1 cellular context compared by ENCODE assay signal in the genomic region with DNA sequence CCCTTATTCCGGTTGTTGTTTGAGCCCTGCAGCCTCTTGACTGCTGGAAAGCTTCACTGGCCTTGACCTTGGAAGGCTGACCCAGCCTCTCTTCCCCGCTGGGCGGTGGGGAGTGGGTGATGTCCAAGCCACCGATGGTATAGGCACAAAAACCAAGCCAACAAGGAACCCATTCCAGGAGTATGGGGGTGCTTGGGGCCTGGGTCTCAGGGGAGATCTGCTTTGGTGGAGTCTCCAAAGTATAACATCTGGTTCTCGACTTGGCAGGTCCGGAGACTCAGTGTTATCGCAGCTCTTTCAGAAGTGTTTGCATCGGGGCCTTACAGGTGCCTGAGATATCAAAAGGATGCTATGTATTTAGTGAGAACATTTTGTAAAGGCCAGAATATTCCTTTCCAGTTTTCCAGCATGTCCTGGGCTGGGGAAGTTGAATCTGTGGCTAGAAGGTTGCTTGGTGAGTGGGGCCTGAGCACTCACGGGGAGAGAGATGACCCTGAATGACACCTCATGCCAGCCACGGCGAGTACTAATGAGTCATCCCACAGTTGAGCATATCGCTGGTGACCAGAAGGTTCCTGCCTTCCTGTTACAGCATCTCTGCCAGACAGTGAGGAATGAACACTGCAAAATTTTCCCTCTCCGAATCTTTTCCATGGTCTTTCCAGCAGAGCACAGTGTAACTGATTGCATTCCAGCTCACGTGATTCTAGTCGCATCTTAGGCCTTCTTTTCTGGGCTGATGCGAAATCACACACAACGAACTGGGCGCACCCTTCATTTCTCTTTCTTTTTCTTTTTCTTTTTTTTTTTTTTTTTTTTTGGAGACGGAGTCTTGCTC.
TF ChIP-seq lines count a peak whose summit lies in the region.

No MANE protein-coding gene starts in this region.

TF ChIP-seq in H1, 55 proteins besides CTCF, POLR2A, EP300 and RAD21 (continued from another document):
- TF ChIP-seq FOSL1 (IDR thresholded peaks at IDR 0.05; ENCODE audit: insufficient read depth, low read depth, low read length), result no peak
- TF ChIP-seq MAFK (IDR thresholded peaks at IDR 0.05; ENCODE audit: low read depth, low read length), result no peak
- TF ChIP-seq SAP30 (IDR thresholded peaks at IDR 0.05; ENCODE audit: insufficient read depth, insufficient replicate concordance, low read length), result no peak
- no peak for TF ChIP-seq JUND (IDR thresholded peaks at IDR 0.05; ENCODE audit: low read length)
